In the genomic region with DNA sequence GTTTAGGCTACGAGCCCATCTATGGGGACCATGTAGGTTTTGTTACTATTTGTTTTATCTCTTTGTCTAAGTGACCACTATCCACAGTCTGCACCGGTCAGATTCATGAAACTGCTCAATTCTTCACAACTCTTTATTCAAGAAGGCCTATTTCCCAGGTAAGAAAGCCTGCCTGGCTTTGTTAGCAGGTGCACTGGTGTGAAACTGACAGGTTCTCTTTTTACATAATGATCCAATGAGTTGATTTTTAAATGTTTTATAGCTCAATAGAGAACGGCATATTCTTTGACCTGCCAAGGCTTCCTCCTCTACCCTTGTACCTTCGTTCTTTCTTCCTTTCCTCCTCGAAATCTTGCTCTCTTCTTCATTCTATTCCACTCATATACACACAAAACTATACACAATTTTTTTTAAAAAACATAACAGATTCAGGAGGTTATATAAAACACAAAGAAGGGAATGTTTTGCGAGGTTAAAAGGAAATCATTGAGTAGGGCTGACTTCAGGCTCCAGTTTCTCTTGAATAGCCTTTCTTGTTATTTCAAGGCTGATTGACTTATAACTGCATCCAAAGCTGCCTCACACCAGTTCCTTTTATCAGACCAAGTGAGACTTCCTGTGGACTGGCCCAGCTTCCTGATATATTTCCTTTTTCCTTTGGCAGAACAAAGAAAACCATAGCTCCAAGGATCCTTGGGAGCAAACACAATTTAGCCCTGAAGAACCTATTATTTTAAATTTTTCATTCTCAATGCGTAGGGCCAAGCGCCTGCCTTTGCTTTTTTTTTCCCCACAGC, we compare ENCODE assay signal across 15 cellular contexts. TPM values are rescaled to one million over a fixed set of nuclear protein-coding genes. Genes with fewer than 3 reads are reported as not detected.
DNase-seq lines count a peak whose midpoint lies in the region; ATAC-seq and TF ChIP-seq lines count a peak whose summit lies in the region.
"Had no signal": no experiment of that assay in that cellular context is flagged by ENCODE, and none has a peak within 500 bp of the region (broad histone marks: within the 10 kb centered on the region; RNA-seq: fewer than 3 reads in every experiment).

No MANE protein-coding gene starts in this region.

- intact Hi-C loops in left ventricle myocardium inferior (cut with micrococcal nuclease) = no loop called here
- intact Hi-C loops in spleen (cut with DNase I; ENCODE audit: low total_unique reads) = loop anchor here (10.0 kb wide), 1 partner anchor 49 kb away; no protein-coding TSS in a partner anchor

- peak; percentile 17 for DNase-seq in activated effector memory CD4-positive, alpha-beta T cell treated with anti-CD3 and anti-CD28 coated beads, Interleukin-2, amount 50 U/mL, for 16 hours
- DNase-seq in activated effector memory CD4-positive, alpha-beta T cell treated with Interleukin-2 at 50 U/mL for 16 hours = no peak
- DNase-seq in T-helper 17 cell = no peak
- no peak for DNase-seq in left ventricle myocardium inferior
- no peak for DNase-seq in spleen
- DNase-seq in COLO668 (lab: John Stamatoyannopoulos, UW; ENCODE audit: unreplicated experiment) = no peak
- no peak for DNase-seq in stimulated activated CD4-positive, alpha-beta T cell treated with anti-CD3 and anti-CD28 coated beads, Interleukin-4, amount 100 ng/mL, for 4 hours
- DNase-seq: body of pancreas; DMS79; effector CD8-positive, alpha-beta T cell; NCI-H2081; SIG-M5; uterus had no signal

- H3K36me3 Mint-ChIP-seq in T-helper 17 cell (ENCODE audit: low read depth) = peaks cover 7% of the 10 kb centered on the region

- peak overlapping the region; percentile 83 for H3K27ac Mint-ChIP-seq in T-helper 17 cell

- H3K4me1 ChIP-seq in left ventricle myocardium inferior (peaks cover 81% of the 10 kb centered on the region), spleen (peaks cover 60 to 100% (median 100%) of the 10 kb centered on the region in 6 donors)
- H3K4me1 ChIP-seq: body of pancreas, uterus had no signal

- H3K27ac ChIP-seq in left ventricle myocardium inferior (replicated peaks) (peak overlapping the region; percentile 79), spleen (peak overlapping the region; percentile 5 to 100 (median 80))
- H3K27ac ChIP-seq: body of pancreas had no signal

- H3K4me3 ChIP-seq in left ventricle myocardium inferior = peak overlapping the region; percentile 8
- peak overlapping the region in 1 of 8 donors; percentile 40 for H3K4me3 ChIP-seq in spleen
- H3K4me3 ChIP-seq: body of pancreas, gastroesophageal sphincter, uterus had no signal

- no peak for TF ChIP-seq CTCF in left ventricle myocardium inferior (IDR thresholded peaks at IDR 0.05; ENCODE audit: borderline replicate concordance)
- TF ChIP-seq CTCF in spleen (IDR thresholded peaks at IDR 0.05 in 8 of 11, conservative IDR thresholded peaks at IDR 0.05 in 3 of 11) = no peak

- H3K36me3 ChIP-seq in left ventricle myocardium inferior = no peaks in the 10 kb centered on the region
- peaks cover 0 to 45% (median 7%) of the 10 kb centered on the region in 6 donors for H3K36me3 ChIP-seq in spleen
- H3K36me3 ChIP-seq: gastroesophageal sphincter, uterus had no signal

- H3K4me1 Mint-ChIP-seq in T-helper 17 cell = peaks cover 78% of the 10 kb centered on the region

- H3K27me3 ChIP-seq in left ventricle myocardium inferior (ENCODE audit: low read depth) (no peaks in the 10 kb centered on the region), spleen (replicated peaks in 1 of 7) (no peaks in the 10 kb centered on the region)
- H3K27me3 ChIP-seq: body of pancreas, gastroesophageal sphincter, uterus had no signal

- ATAC-seq in T-helper 17 cell = no peak
- ATAC-seq in HG02981 (IDR thresholded peaks at IDR 0.05; ENCODE audit: unreplicated experiment) = no peak
- ATAC-seq: body of pancreas, gastroesophageal sphincter had no signal

- H3K27me3 Mint-ChIP-seq in T-helper 17 cell = no peaks in the 10 kb centered on the region

- 37 to 54% (median 45%) methylated on average over 8 of the region's 8 CpGs for WGBS in spleen, 5 donors

- peak overlapping the region; percentile 49 for H3K4me3 Mint-ChIP-seq in T-helper 17 cell

- TF ChIP-seq POLR2A in spleen (IDR thresholded peaks at IDR 0.05) = no peak

- H3K9me3 ChIP-seq in T-helper 17 cell (ENCODE audit: control insufficient read depth, low read length, poor library complexity, severe bottlenecking) (no peaks in the 10 kb centered on the region), left ventricle myocardium inferior (replicated peaks) (no peaks in the 10 kb centered on the region), spleen (no peaks in the 10 kb centered on the region)
- H3K9me3 ChIP-seq: body of pancreas, gastroesophageal sphincter, uterus had no signal

RNA-seq across cellular contexts. Expression of a gene that starts 11.4 kb away (rescaled TPM):
- total RNA-seq in T-helper 17 cell = 100 to 1,000 TPM; 113 to 117 TPM
- 16.4 TPM for total RNA-seq in left ventricle myocardium inferior
- total RNA-seq in spleen = 100 to 1,000 TPM; 125 to 270 (median 160) TPM
- 10 to 100 TPM; 45.8 to 74.2 (median 52.5) TPM for polyA plus RNA-seq in spleen
